Comparison of ENCODE assay signal across 22 cellular contexts in genomic region chr3:113251817-113252216, GRCh38. TPM values are rescaled to one million over a fixed set of nuclear protein-coding genes. Genes with fewer than 3 reads are reported as not detected.
"Had no signal": no experiment of that assay in that cellular context is flagged by ENCODE, and none has a peak within 500 bp of the region (broad histone marks: within the 10 kb centered on the region; RNA-seq: fewer than 3 reads in every experiment).

No MANE protein-coding gene starts in this region.

- FAIRE-seq: astrocyte, keratinocyte, small intestine, TTC549 had no signal

- ATAC-seq: activated CD8-positive, alpha-beta T cell treated with anti-CD3 and anti-CD28 coated beads for 36 hours; activated T-cell treated with anti-CD3 and anti-CD28 coated beads, Interleukin-2, amount 50 U/mL, for 4 hours; left ventricle myocardium superior; natural killer cell treated with Interleukin-12 subunit alpha and Interleukin-12 subunit beta and Interleukin-15 and Interleukin-18, amount 100 ng/mL, for 72 hours; WTC11 had no signal

- H3K27ac ChIP-seq: cardiac muscle cell, right atrium auricular region had no signal

- H3K36me3 ChIP-seq: cardiac muscle cell, right atrium auricular region had no signal

- H3K9me3 ChIP-seq: right atrium auricular region had no signal

- H3K4me3 ChIP-seq: cardiac muscle cell, right atrium auricular region had no signal

- H3K27me3 ChIP-seq: cardiac muscle cell, right atrium auricular region had no signal

- H3K27ac Mint-ChIP-seq: activated CD8-positive, alpha-beta T cell treated with anti-CD3 and anti-CD28 coated beads for 36 hours; natural killer cell treated with Interleukin-12 subunit alpha and Interleukin-12 subunit beta and Interleukin-15 and Interleukin-18, amount 100 ng/mL, for 72 hours; WTC11 had no signal

- H3K36me3 Mint-ChIP-seq: natural killer cell treated with Interleukin-12 subunit alpha and Interleukin-12 subunit beta and Interleukin-15 and Interleukin-18, amount 100 ng/mL, for 72 hours; WTC11 had no signal

- DNase-seq: activated CD4-positive, alpha-beta T cell treated with anti-CD3 and anti-CD28 coated beads for 48 hours; activated CD8-positive, alpha-beta T cell treated with anti-CD3 and anti-CD28 coated beads for 36 hours; activated effector memory CD4-positive, alpha-beta T cell treated with Interleukin-2 at 50 U/mL for 16 hours; activated naive CD4-positive, alpha-beta T cell treated with anti-CD3 and anti-CD28 coated beads, Interleukin-2, amount 50 U/mL, for 16 hours; activated T-cell treated with anti-CD3 and anti-CD28 coated beads, Interleukin-2, amount 50 U/mL, for 4 hours; hippocampal formation; left ventricle myocardium superior; mesenchymal stem cell; occipital lobe; small intestine; stimulated activated CD4-positive, alpha-beta T cell treated with anti-CD3 and anti-CD28 coated beads, Interleukin-4, amount 100 ng/mL, for 24 hours; stimulated activated naive CD4-positive, alpha-beta T cell; substantia nigra; trophoblast cell had no signal

- H3K9me3 Mint-ChIP-seq: activated CD8-positive, alpha-beta T cell treated with anti-CD3 and anti-CD28 coated beads for 36 hours; activated T-cell treated with anti-CD3 and anti-CD28 coated beads, Interleukin-2, amount 50 U/mL, for 4 hours; natural killer cell treated with Interleukin-12 subunit alpha and Interleukin-12 subunit beta and Interleukin-15 and Interleukin-18, amount 100 ng/mL, for 72 hours; WTC11 had no signal

- H3K4me3 Mint-ChIP-seq: activated CD8-positive, alpha-beta T cell treated with anti-CD3 and anti-CD28 coated beads for 36 hours; activated T-cell treated with anti-CD3 and anti-CD28 coated beads, Interleukin-2, amount 50 U/mL, for 4 hours; natural killer cell treated with Interleukin-12 subunit alpha and Interleukin-12 subunit beta and Interleukin-15 and Interleukin-18, amount 100 ng/mL, for 72 hours; WTC11 had no signal

RNA-seq across cellular contexts. Expression of gene BOC, which starts 40.5 kb away (rescaled TPM):
- total RNA-seq: dermis microvascular lymphatic vessel endothelial cell had no signal
